In genomic region chr14:52791204-52792096, GRCh38 we compare ENCODE assay signal across 1 cellular context.
A peak's percentile ranks its signal among the peaks of the same experiment; 100 is the strongest.
TF ChIP-seq lines count a peak whose summit lies in the region.

Gene GNPNAT1, minus strand, starts transcription at chr14:52791607. Its CDS starts 6,957 bp downstream, at chr14:52784650.

TF ChIP-seq in HepG2, 621 proteins besides CTCF, POLR2A, EP300 and RAD21 (continued from another document and continues in another):
- peak; percentile 77; the same call in 1 of the 2 replicates for TF ChIP-seq ETS1 (CRISPR knock-in tag; IDR thresholded peaks at IDR 0.05)
- peak; percentile 86 for TF ChIP-seq GABPB1 (CRISPR knock-in tag; IDR thresholded peaks at IDR 0.05)
- peak; percentile 55; the same call in 1 of the 2 replicates for TF ChIP-seq GATA4 (IDR thresholded peaks at IDR 0.05; ENCODE audit: borderline replicate concordance, low read depth)
- peak; percentile 45; the same call in 1 of the 2 replicates for TF ChIP-seq ZNF674 (CRISPR knock-in tag; IDR thresholded peaks at IDR 0.05; ENCODE audit: low read depth)
- no peak for TF ChIP-seq TRIM24 (CRISPR knock-in tag; IDR thresholded peaks at IDR 0.05)
- TF ChIP-seq NFKBIZ (CRISPR knock-in tag; IDR thresholded peaks at IDR 0.05): no peak
- TF ChIP-seq ATF6 (CRISPR knock-in tag; conservative IDR thresholded peaks at IDR 0.05): peak; percentile 82; the same call in 1 of the 2 replicates
- TF ChIP-seq ZNF891 (CRISPR knock-in tag; IDR thresholded peaks at IDR 0.05): no peak
- peak; percentile 6 for TF ChIP-seq TEAD3 (CRISPR knock-in tag; optimal IDR thresholded peaks at IDR 0.05; ENCODE audit: borderline replicate concordance)
- TF ChIP-seq ZBTB33 (CRISPR knock-in tag; IDR thresholded peaks at IDR 0.05): 0 out of 2 replicates have a peak, but pooled peaks have one; percentile 6
- TF ChIP-seq SMC3 (IDR thresholded peaks at IDR 0.05; ENCODE audit: low read length): no peak
- no peak; the same call in 1 of the 2 replicates for TF ChIP-seq ZBTB42 (CRISPR knock-in tag; IDR thresholded peaks at IDR 0.05)
- TF ChIP-seq, protein P1, sequence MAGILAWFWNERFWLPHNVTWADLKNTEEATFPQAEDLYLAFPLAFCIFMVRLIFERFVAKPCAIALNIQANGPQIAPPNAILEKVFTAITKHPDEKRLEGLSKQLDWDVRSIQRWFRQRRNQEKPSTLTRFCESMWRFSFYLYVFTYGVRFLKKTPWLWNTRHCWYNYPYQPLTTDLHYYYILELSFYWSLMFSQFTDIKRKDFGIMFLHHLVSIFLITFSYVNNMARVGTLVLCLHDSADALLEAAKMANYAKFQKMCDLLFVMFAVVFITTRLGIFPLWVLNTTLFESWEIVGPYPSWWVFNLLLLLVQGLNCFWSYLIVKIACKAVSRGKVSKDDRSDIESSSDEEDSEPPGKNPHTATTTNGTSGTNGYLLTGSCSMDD (CRISPR knock-in tag; IDR thresholded peaks at IDR 0.05): no peak
- TF ChIP-seq, protein P2, sequence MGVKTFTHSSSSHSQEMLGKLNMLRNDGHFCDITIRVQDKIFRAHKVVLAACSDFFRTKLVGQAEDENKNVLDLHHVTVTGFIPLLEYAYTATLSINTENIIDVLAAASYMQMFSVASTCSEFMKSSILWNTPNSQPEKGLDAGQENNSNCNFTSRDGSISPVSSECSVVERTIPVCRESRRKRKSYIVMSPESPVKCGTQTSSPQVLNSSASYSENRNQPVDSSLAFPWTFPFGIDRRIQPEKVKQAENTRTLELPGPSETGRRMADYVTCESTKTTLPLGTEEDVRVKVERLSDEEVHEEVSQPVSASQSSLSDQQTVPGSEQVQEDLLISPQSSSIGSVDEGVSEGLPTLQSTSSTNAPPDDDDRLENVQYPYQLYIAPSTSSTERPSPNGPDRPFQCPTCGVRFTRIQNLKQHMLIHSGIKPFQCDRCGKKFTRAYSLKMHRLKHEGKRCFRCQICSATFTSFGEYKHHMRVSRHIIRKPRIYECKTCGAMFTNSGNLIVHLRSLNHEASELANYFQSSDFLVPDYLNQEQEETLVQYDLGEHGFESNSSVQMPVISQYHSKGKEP (CRISPR knock-in tag; IDR thresholded peaks at IDR 0.05): no peak
- TF ChIP-seq ZBTB21 (CRISPR knock-in tag; IDR thresholded peaks at IDR 0.05): no peak
- TF ChIP-seq FOSL1 (CRISPR knock-in tag; IDR thresholded peaks at IDR 0.05; ENCODE audit: borderline replicate concordance): no peak
- TF ChIP-seq MIXL1 (CRISPR knock-in tag; IDR thresholded peaks at IDR 0.05): peak; percentile 43
- TF ChIP-seq KDM5A (IDR thresholded peaks at IDR 0.05; ENCODE audit: borderline replicate concordance, low read length): no peak
- no peak; the same call in 1 of the 2 replicates for TF ChIP-seq ISX (CRISPR knock-in tag; conservative IDR thresholded peaks at IDR 0.05)
- peak; percentile 14; the same call in 1 of the 2 replicates for TF ChIP-seq HIVEP1 (CRISPR knock-in tag; IDR thresholded peaks at IDR 0.05)
- 0 out of 2 replicates have a peak, but pooled peaks have one; percentile 33 for TF ChIP-seq ZNF343 (CRISPR knock-in tag; IDR thresholded peaks at IDR 0.05)
- peak; percentile 89; the same call in 1 of the 2 replicates for TF ChIP-seq RNF219 (CRISPR knock-in tag; IDR thresholded peaks at IDR 0.05)
- peak; percentile 46; the same call in 1 of the 2 replicates for TF ChIP-seq MED13 (CRISPR knock-in tag; IDR thresholded peaks at IDR 0.05)
- peak; percentile 73 for TF ChIP-seq CBX5 (CRISPR knock-in tag; IDR thresholded peaks at IDR 0.05; ENCODE audit: borderline replicate concordance)
- peak; percentile 96 for TF ChIP-seq ZFY (CRISPR knock-in tag; IDR thresholded peaks at IDR 0.05)
- 0 out of 2 replicates have a peak, but pooled peaks have one; percentile 10 for TF ChIP-seq KDM1A (CRISPR knock-in tag; IDR thresholded peaks at IDR 0.05)
- no peak for TF ChIP-seq RORA (CRISPR knock-in tag; IDR thresholded peaks at IDR 0.05)
- no peak for TF ChIP-seq ZNF326 (CRISPR knock-in tag; IDR thresholded peaks at IDR 0.05; ENCODE audit: borderline replicate concordance)
- no peak for TF ChIP-seq AHDC1 (CRISPR knock-in tag; IDR thresholded peaks at IDR 0.05; ENCODE audit: borderline replicate concordance)
- peak; percentile 6; the same call in 1 of the 2 replicates for TF ChIP-seq STAG1 (CRISPR knock-in tag; IDR thresholded peaks at IDR 0.05)
- no peak; the same call in 1 of the 2 replicates for TF ChIP-seq TGIF2 (CRISPR knock-in tag; IDR thresholded peaks at IDR 0.05)
- TF ChIP-seq ZNF10 (CRISPR knock-in tag; IDR thresholded peaks at IDR 0.05; ENCODE audit: borderline replicate concordance, low read depth): no peak
- 0 out of 2 replicates have a peak, but pooled peaks have one; percentile 20 for TF ChIP-seq RCOR2 (CRISPR knock-in tag; IDR thresholded peaks at IDR 0.05)
- TF ChIP-seq ZNF281 (CRISPR knock-in tag; IDR thresholded peaks at IDR 0.05; ENCODE audit: borderline replicate concordance): peak; percentile 42; the same call in 1 of the 2 replicates
- no peak for TF ChIP-seq NFIB (CRISPR knock-in tag; IDR thresholded peaks at IDR 0.05; ENCODE audit: borderline replicate concordance)
- TF ChIP-seq ZNF274 (CRISPR knock-in tag; IDR thresholded peaks at IDR 0.05): peak; percentile 86; the same call in 1 of the 2 replicates
- no peak for TF ChIP-seq ZNF572 (CRISPR knock-in tag; IDR thresholded peaks at IDR 0.05)
- TF ChIP-seq, protein P3, sequence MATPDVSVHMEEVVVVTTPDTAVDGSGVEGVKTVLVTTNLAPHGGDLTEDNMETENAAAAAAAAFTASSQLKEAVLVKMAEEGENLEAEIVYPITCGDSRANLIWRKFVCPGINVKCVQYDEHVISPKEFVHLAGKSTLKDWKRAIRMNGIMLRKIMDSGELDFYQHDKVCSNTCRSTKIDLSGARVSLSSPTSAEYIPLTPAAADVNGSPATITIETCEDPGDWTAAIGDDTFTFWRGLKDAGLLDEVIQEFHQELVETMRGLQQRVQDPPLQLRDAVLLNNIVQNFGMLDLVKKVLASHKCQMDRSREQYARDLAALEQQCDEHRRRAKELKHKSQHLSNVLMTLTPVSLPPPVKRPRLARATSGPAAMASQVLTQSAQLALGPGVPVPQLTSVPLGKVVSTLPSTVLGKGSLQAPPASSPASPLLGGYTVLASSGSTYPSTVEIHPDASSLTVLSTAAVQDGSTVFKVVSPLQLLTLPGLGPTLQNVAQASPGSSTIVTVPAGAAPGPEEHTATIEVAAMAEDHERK (CRISPR knock-in tag; IDR thresholded peaks at IDR 0.05; ENCODE audit: low read depth): peak; percentile 68
- TF ChIP-seq ZNF44 (CRISPR knock-in tag; IDR thresholded peaks at IDR 0.05): 0 out of 2 replicates have a peak, but pooled peaks have one; percentile 15
